ENCODE assay signal across 1 cellular context in genomic region chr17:30237296-30238002, GRCh38.
TF ChIP-seq lines count a peak whose summit lies in the region.

No MANE protein-coding gene starts in this region.

TF ChIP-seq in H1, 55 proteins besides CTCF, POLR2A, EP300 and RAD21:
- TF ChIP-seq SUZ12 (IDR thresholded peaks at IDR 0.05; ENCODE audit: low read length) (peak; percentile 26), CEBPB (IDR thresholded peaks at IDR 0.05; ENCODE audit: low read depth, low read length) (no peak), CHD1 (IDR thresholded peaks at IDR 0.05; ENCODE audit: low read depth, low read length) (no peak)
